In genomic region chr20:23404196-23404595, GRCh38 we compare ENCODE assay signal across 20 cellular contexts. TPM values are rescaled to one million over a fixed set of nuclear protein-coding genes. Genes with fewer than 3 reads are reported as not detected.
DNase-seq lines count a peak whose midpoint lies in the region; ATAC-seq, FAIRE-seq and TF ChIP-seq lines count a peak whose summit lies in the region.
"Had no signal": no experiment of that assay in that cellular context is flagged by ENCODE, and none has a peak within 500 bp of the region (broad histone marks: within the 10 kb centered on the region; RNA-seq: fewer than 3 reads in every experiment).

No MANE protein-coding gene starts in this region.

- H3K36me3 ChIP-seq in breast epithelium (no peaks in the 10 kb centered on the region), bronchial epithelial cell (ENCODE audit: control insufficient read depth, insufficient read depth, low read length) (peaks cover 5% of the 10 kb centered on the region), keratinocyte (ENCODE audit: control insufficient read depth in 2 of 2, extremely low read depth in 1 of 2, insufficient read depth in 2 of 2, low read length in 2 of 2) (peaks cover 0 to 4% of the 10 kb centered on the region in 2 experiments), upper lobe of right lung (no peaks in the 10 kb centered on the region), aorta (ENCODE audit: control insufficient read depth in 1 of 2, insufficient read depth in 2 of 2, low read length in 1 of 2) (peaks cover 0 to 2% of the 10 kb centered on the region in 2 donors)

- CTCF ChIA-PET in MCF 10A (lab: Yijun Ruan, JAX): interaction anchor here (0.8 to 3.6 kb wide), 9 partner anchors 12 to 202 kb away, joined by 3 to 19 read pairs (median 5); partner anchors contain the start of genes CST9 and NXT1

- BruUV-seq in MCF 10A (replicated peaks; lab: Mats Ljungman, UMichigan): no TSS peak

- H3K27me3 ChIP-seq in breast epithelium: no peaks in the 10 kb centered on the region
- no peaks in the 10 kb centered on the region for H3K27me3 ChIP-seq in bronchial epithelial cell (ENCODE audit: control insufficient read depth, insufficient read depth, low read length)
- no peaks in the 10 kb centered on the region for H3K27me3 ChIP-seq in keratinocyte (ENCODE audit: control insufficient read depth, extremely low read depth, insufficient read depth, low read length)
- no peaks in the 10 kb centered on the region for H3K27me3 ChIP-seq in upper lobe of right lung
- H3K27me3 ChIP-seq in aorta (ENCODE audit: control insufficient read depth in 1 of 2, insufficient read depth in 2 of 2, low read length in 1 of 2): no peaks in the 10 kb centered on the region

- H4K20me1 ChIP-seq in keratinocyte (ENCODE audit: control insufficient read depth, extremely low read depth, insufficient read depth, low read length): peaks cover 5% of the 10 kb centered on the region

- H3K4me1 Mint-ChIP-seq in MCF 10A (ENCODE audit: insufficient read depth, unreplicated experiment): peaks cover 12% of the 10 kb centered on the region

- H3K9me3 Mint-ChIP-seq in MCF 10A (ENCODE audit: unreplicated experiment): no peaks in the 10 kb centered on the region
- H3K9me3 Mint-ChIP-seq: activated naive CD4-positive, alpha-beta T cell treated with anti-CD3 and anti-CD28 coated beads for 36 hours; CD4-positive, alpha-beta memory T cell; effector memory CD8-positive, alpha-beta T cell had no signal

- no peak overlapping the region for H3K4me3 ChIP-seq in breast epithelium
- H3K4me3 ChIP-seq in bronchial epithelial cell (ENCODE audit: low read depth, low read length): no peak overlapping the region
- H3K4me3 ChIP-seq in keratinocyte (ENCODE audit: control insufficient read depth in 2 of 3, extremely low read depth in 1 of 3, insufficient read depth in 2 of 3, low read depth in 1 of 3, low read length in 3 of 3): no peak overlapping the region
- no peak overlapping the region for H3K4me3 ChIP-seq in upper lobe of right lung
- no peak overlapping the region for H3K4me3 ChIP-seq in aorta (ENCODE audit: low read length in 2 of 2)
- H3K4me3 ChIP-seq: HAP-1 had no signal

- H3K4me1 ChIP-seq in breast epithelium: no peaks in the 10 kb centered on the region
- H3K4me1 ChIP-seq in keratinocyte (ENCODE audit: control insufficient read depth, extremely low read depth, insufficient read depth, low read length): peaks cover 10% of the 10 kb centered on the region
- H3K4me1 ChIP-seq in upper lobe of right lung: no peaks in the 10 kb centered on the region
- H3K4me1 ChIP-seq in aorta (ENCODE audit: control insufficient read depth in 1 of 2, insufficient read depth in 2 of 2, low read length in 2 of 2): peaks cover 0 to 2% of the 10 kb centered on the region in 2 donors
- H3K4me1 ChIP-seq: HAP-1 had no signal

- dilution Hi-C loops in keratinocyte (cut with MboI; ENCODE audit: extremely low pct_ligation_motif_present, low sequenced_read_pairs): loop anchor here (25.0 kb wide), 1 partner anchor 208 kb away; the partner anchor contains the start of gene CST9

- H3K79me2 ChIP-seq in keratinocyte (ENCODE audit: control insufficient read depth, insufficient read depth, low read length): peaks cover 69% of the 10 kb centered on the region

- POLR2A ChIA-PET in MCF 10A (lab: Yijun Ruan, JAX): interaction anchor here (0.6 to 8.9 kb wide), 11 partner anchors 10 to 233 kb away, joined by 3 to 145 read pairs (median 5); partner anchors contain the start of genes GZF1, NAPB and NXT1

- ATAC-seq in upper lobe of right lung (peak; percentile 73), aorta (ENCODE audit: low FRiP score) (no peak), GM18498 (IDR thresholded peaks at IDR 0.05; ENCODE audit: unreplicated experiment) (no peak)
- ATAC-seq: effector memory CD8-positive, alpha-beta T cell had no signal

- H3K27ac Mint-ChIP-seq in MCF 10A (ENCODE audit: low read depth, unreplicated experiment): no peak overlapping the region
- H3K27ac Mint-ChIP-seq: activated naive CD4-positive, alpha-beta T cell treated with anti-CD3 and anti-CD28 coated beads for 36 hours had no signal

- H3K9me3 ChIP-seq in breast epithelium (no peaks in the 10 kb centered on the region), keratinocyte (ENCODE audit: control insufficient read depth, low read depth, low read length) (no peaks in the 10 kb centered on the region), upper lobe of right lung (no peaks in the 10 kb centered on the region), aorta (ENCODE audit: control insufficient read depth, low read length) (no peaks in the 10 kb centered on the region)
- H3K9me3 ChIP-seq: HAP-1, SK-N-SH had no signal

- no peak overlapping the region for H3K9ac ChIP-seq in keratinocyte (ENCODE audit: control insufficient read depth, extremely low read depth, insufficient read depth, low read length)
- H3K9ac ChIP-seq: SK-N-SH had no signal

- no peaks in the 10 kb centered on the region for H3K9me1 ChIP-seq in keratinocyte (ENCODE audit: control insufficient read depth, extremely low read depth, insufficient read depth, low read length)

- peaks cover 23% of the 10 kb centered on the region for H3K36me3 Mint-ChIP-seq in MCF 10A (ENCODE audit: insufficient read depth, unreplicated experiment)

- 53 to 61% methylated on average over 3 of the region's 3 CpGs for WGBS in aorta, 2 donors

- TF ChIP-seq CTCF in MCF 10A (IDR thresholded peaks at IDR 0.05; ENCODE audit: unreplicated experiment) (no peak), breast epithelium (IDR thresholded peaks at IDR 0.05) (no peak), bronchial epithelial cell (IDR thresholded peaks at IDR 0.05; ENCODE audit: insufficient read depth, low read length, severe bottlenecking) (no peak), keratinocyte (optimal IDR thresholded peaks at IDR 0.05 in 1 of 3, IDR thresholded peaks at IDR 0.05 in 1 of 3, conservative IDR thresholded peaks at IDR 0.05 in 1 of 3; ENCODE audit: extremely low read depth in 1 of 3, insufficient read depth in 2 of 3, low read length in 3 of 3) (no peak), upper lobe of right lung (IDR thresholded peaks at IDR 0.05) (no peak)

- H3K27me3 Mint-ChIP-seq in MCF 10A (ENCODE audit: insufficient read depth, unreplicated experiment): no peaks in the 10 kb centered on the region
- H3K27me3 Mint-ChIP-seq: CD4-positive, alpha-beta memory T cell; effector memory CD8-positive, alpha-beta T cell had no signal

- no peak for TF ChIP-seq POLR2A in breast epithelium (IDR thresholded peaks at IDR 0.05)

- peak overlapping the region; percentile 44 for H3K4me2 ChIP-seq in keratinocyte (ENCODE audit: control insufficient read depth, extremely low read depth, insufficient read depth, low read depth, low read length)
- H3K4me2 ChIP-seq: SK-N-SH had no signal

- H2AFZ ChIP-seq in keratinocyte (ENCODE audit: control insufficient read depth, low read length): no peak overlapping the region

- DNase-seq in MCF 10A (ENCODE audit: unreplicated experiment) (peak; percentile 73), breast epithelium (ENCODE audit: low spot score in 2 of 2) (no peak), bronchial epithelial cell (ENCODE audit: low read depth) (peak; percentile 85), keratinocyte (ENCODE audit: low read depth, low spot score) (no peak), upper lobe of right lung (no peak), aorta (no peak), NCI-H774 (lab: John Stamatoyannopoulos, UW) (no peak)
- DNase-seq: activated CD8-positive, alpha-beta memory T cell treated with anti-CD3 and anti-CD28 coated beads, Interleukin-2, amount 50 U/mL, for 4 hours; activated naive CD4-positive, alpha-beta T cell treated with anti-CD3 and anti-CD28 coated beads for 36 hours; CD4-positive, alpha-beta memory T cell; effector memory CD8-positive, alpha-beta T cell; NCI-H1417 treated with DMSO at 0.1 percent for 48 hours; NCI-H2227 treated with DMSO at 0.1 percent for 48 hours; posterior cingulate gyrus; SK-N-SH had no signal

- H3K27ac ChIP-seq in breast epithelium (no peak overlapping the region), keratinocyte (ENCODE audit: control insufficient read depth, insufficient read depth, low read length) (peak overlapping the region; percentile 28), upper lobe of right lung (no peak overlapping the region), aorta (ENCODE audit: low read depth in 1 of 2, low read length in 2 of 2) (no peak overlapping the region)

- no peak overlapping the region for H3K4me3 Mint-ChIP-seq in MCF 10A (ENCODE audit: unreplicated experiment)
- H3K4me3 Mint-ChIP-seq: activated naive CD4-positive, alpha-beta T cell treated with anti-CD3 and anti-CD28 coated beads for 36 hours; CD4-positive, alpha-beta memory T cell; effector memory CD8-positive, alpha-beta T cell had no signal

- FAIRE-seq in bronchial epithelial cell (lab: Jason Lieb, UNC): peak; percentile 97
- FAIRE-seq in keratinocyte (lab: Jason Lieb, UNC): peak; percentile 94

- intact Hi-C loops in MCF 10A (cut with micrococcal nuclease): no loop called here
- intact Hi-C loops in breast epithelium (cut with DNase I; ENCODE audit: low total_unique reads): loop anchor here (2.0 kb wide), 1 partner anchor 43 kb away; no protein-coding TSS in a partner anchor
- intact Hi-C loops in upper lobe of right lung (cut with DNase I): no loop called here
- intact Hi-C loops in aorta (cut with DNase I): no loop called here

RNA-seq across cellular contexts. Expression of gene NAPB, which starts 17.1 kb away (rescaled TPM):
- total RNA-seq in MCF 10A (2022) (9.6 and 10.9 TPM in 2 replicates), breast epithelium (10 to 100 TPM; 10.4 to 20.1 (median 16.1) TPM), bronchial epithelial cell (9.9 and 10.8 TPM in 2 replicates), upper lobe of right lung (10.8 TPM), aorta (10 to 100 TPM; 10.6 to 15.2 TPM)
- polyA plus RNA-seq in keratinocyte (3.7 to 11.6 TPM (median 9.5 TPM) in 3 replicates), aorta (1 to 10 TPM; 6.6 to 9.8 TPM)
- 3.4 TPM for polyA plus RNA-seq in keratinocyte (2011; ENCODE audit: low read depth)
- polyA plus RNA-seq in keratinocyte (2011; cell fraction: cytosol; rRNA removed): 2.6 and 4.6 TPM in 2 replicates
- 15.4 and 21.1 TPM in 2 replicates for polyA plus RNA-seq in keratinocyte (2011; cell fraction: nucleus; rRNA removed)
- polyA plus RNA-seq in keratinocyte (2012; ENCODE audit: low replicate concordance): 2.7 and 5.5 TPM in 2 replicates
- polyA minus RNA-seq in keratinocyte: 0.79 to 8.0 TPM (median 5.6 TPM) in 3 replicates
- 1.9 TPM for polyA minus RNA-seq in keratinocyte (2011; cell fraction: cytosol; rRNA and poly(A)+ RNA removed)
- 6.6 and 14.2 TPM in 2 replicates for polyA minus RNA-seq in keratinocyte (2011; cell fraction: nucleus; rRNA and poly(A)+ RNA removed)

RNA-seq across cellular contexts. Expression of gene CSTL1, which starts 35.3 kb away (rescaled TPM):
- total RNA-seq in MCF 10A (2022) (not detected in 2 replicates), breast epithelium (not detected), bronchial epithelial cell (not detected in 2 replicates), upper lobe of right lung (not detected), aorta (not detected)
- polyA plus RNA-seq in keratinocyte (not detected in 3 replicates), aorta (not detected)
- not detected for polyA plus RNA-seq in keratinocyte (2011; ENCODE audit: low read depth)
- polyA plus RNA-seq in keratinocyte (2011; cell fraction: cytosol; rRNA removed): not detected in 2 replicates
- polyA plus RNA-seq in keratinocyte (2011; cell fraction: nucleus; rRNA removed): 0.52 TPM in 1 of 2 replicates, not detected in the other
- polyA plus RNA-seq in keratinocyte (2012; ENCODE audit: low replicate concordance): not detected in 2 replicates
- polyA minus RNA-seq in keratinocyte: not detected in 3 replicates
- not detected for polyA minus RNA-seq in keratinocyte (2011; cell fraction: cytosol; rRNA and poly(A)+ RNA removed)
- polyA minus RNA-seq in keratinocyte (2011; cell fraction: nucleus; rRNA and poly(A)+ RNA removed): not detected in 2 replicates
- total RNA-seq: A172; activated naive CD4-positive, alpha-beta T cell treated with anti-CD3 and anti-CD28 coated beads for 36 hours; CD4-positive, alpha-beta memory T cell; Daoy; kidney epithelial cell had no signal
- polyA plus RNA-seq: CD4-positive, alpha-beta memory T cell; SK-N-SH had no signal

RNA-seq across cellular contexts. Expression of gene GZF1, which starts 42.2 kb away (rescaled TPM):
- 15.5 and 19.9 TPM in 2 replicates for total RNA-seq in MCF 10A (2022)
- 10 to 100 TPM; 19.0 to 24.3 (median 19.9) TPM for total RNA-seq in breast epithelium
- total RNA-seq in bronchial epithelial cell: 16.6 and 28.0 TPM in 2 replicates
- 9.8 to 12.4 TPM (median 11.7 TPM) in 3 replicates for polyA plus RNA-seq in keratinocyte
- 8.0 TPM for polyA plus RNA-seq in keratinocyte (2011; ENCODE audit: low read depth)
- 11.5 and 13.0 TPM in 2 replicates for polyA plus RNA-seq in keratinocyte (2011; cell fraction: cytosol; rRNA removed)
- 19.2 and 21.6 TPM in 2 replicates for polyA plus RNA-seq in keratinocyte (2011; cell fraction: nucleus; rRNA removed)
- polyA plus RNA-seq in keratinocyte (2012; ENCODE audit: low replicate concordance): 8.0 and 9.3 TPM in 2 replicates
- 12.6 to 42.5 TPM (median 27.9 TPM) in 3 replicates for polyA minus RNA-seq in keratinocyte
- 21.5 TPM for polyA minus RNA-seq in keratinocyte (2011; cell fraction: cytosol; rRNA and poly(A)+ RNA removed)
- 12.1 and 22.9 TPM in 2 replicates for polyA minus RNA-seq in keratinocyte (2011; cell fraction: nucleus; rRNA and poly(A)+ RNA removed)
- total RNA-seq in upper lobe of right lung: 12.5 TPM
- total RNA-seq in aorta: 10 to 100 TPM; 13.2 to 19.5 TPM
- 1 to 10 TPM; 6.0 to 8.5 TPM for polyA plus RNA-seq in aorta

RNA-seq across cellular contexts. Expression of gene CST11, which starts 48.5 kb away (rescaled TPM):
- total RNA-seq in MCF 10A (2022): not detected in 2 replicates
- total RNA-seq in breast epithelium: not detected
- not detected in 2 replicates for total RNA-seq in bronchial epithelial cell
- polyA plus RNA-seq in keratinocyte: not detected in 3 replicates
- polyA plus RNA-seq in keratinocyte (2011; ENCODE audit: low read depth): not detected
- not detected in 2 replicates for polyA plus RNA-seq in keratinocyte (2011; cell fraction: cytosol; rRNA removed)
- not detected in 2 replicates for polyA plus RNA-seq in keratinocyte (2011; cell fraction: nucleus; rRNA removed)
- polyA plus RNA-seq in keratinocyte (2012; ENCODE audit: low replicate concordance): not detected in 2 replicates
- not detected in 3 replicates for polyA minus RNA-seq in keratinocyte
- not detected for polyA minus RNA-seq in keratinocyte (2011; cell fraction: cytosol; rRNA and poly(A)+ RNA removed)
- not detected in 2 replicates for polyA minus RNA-seq in keratinocyte (2011; cell fraction: nucleus; rRNA and poly(A)+ RNA removed)
- total RNA-seq in upper lobe of right lung: not detected
- not detected for total RNA-seq in aorta
- polyA plus RNA-seq in aorta: not detected
- total RNA-seq: A172; activated naive CD4-positive, alpha-beta T cell treated with anti-CD3 and anti-CD28 coated beads for 36 hours; CD4-positive, alpha-beta memory T cell; Daoy; kidney epithelial cell had no signal
- polyA plus RNA-seq: CD4-positive, alpha-beta memory T cell; SK-N-SH had no signal

RNA-seq across cellular contexts. Expression of gene NXT1, which starts 53.6 kb away (rescaled TPM):
- total RNA-seq in MCF 10A (2022) (32.2 and 40.1 TPM in 2 replicates), breast epithelium (10 to 100 TPM; 25.9 to 42.9 (median 33.2) TPM), bronchial epithelial cell (38.5 and 61.9 TPM in 2 replicates), upper lobe of right lung (16.2 TPM), aorta (10 to 100 TPM; 14.5 to 18.7 TPM)
- polyA plus RNA-seq in keratinocyte (22.1 to 30.6 TPM (median 25.8 TPM) in 3 replicates), aorta (10 to 100 TPM; 11.9 to 13.4 TPM)
- 4.1 TPM for polyA plus RNA-seq in keratinocyte (2011; ENCODE audit: low read depth)
- polyA plus RNA-seq in keratinocyte (2011; cell fraction: cytosol; rRNA removed): 23.1 and 24.4 TPM in 2 replicates
- 10.9 and 11.7 TPM in 2 replicates for polyA plus RNA-seq in keratinocyte (2011; cell fraction: nucleus; rRNA removed)
- 23.3 and 23.5 TPM in 2 replicates for polyA plus RNA-seq in keratinocyte (2012; ENCODE audit: low replicate concordance)
- polyA minus RNA-seq in keratinocyte: 12.6 to 13.8 TPM (median 13.7 TPM) in 3 replicates
- 15.7 TPM for polyA minus RNA-seq in keratinocyte (2011; cell fraction: cytosol; rRNA and poly(A)+ RNA removed)
- polyA minus RNA-seq in keratinocyte (2011; cell fraction: nucleus; rRNA and poly(A)+ RNA removed): 2.8 and 2.9 TPM in 2 replicates

Comparison
In these comparisons a context has a peak if more than half of its experiments do, and no peak if none do; other contexts are left out.
1. DNase-seq: peak in MCF 10A (single experiment) and bronchial epithelial cell (single experiment); none in breast epithelium (0 of 2), keratinocyte (single experiment), upper lobe of right lung (single experiment), aorta (0 of 2) and NCI-H774 (single experiment).